In the genomic region with DNA sequence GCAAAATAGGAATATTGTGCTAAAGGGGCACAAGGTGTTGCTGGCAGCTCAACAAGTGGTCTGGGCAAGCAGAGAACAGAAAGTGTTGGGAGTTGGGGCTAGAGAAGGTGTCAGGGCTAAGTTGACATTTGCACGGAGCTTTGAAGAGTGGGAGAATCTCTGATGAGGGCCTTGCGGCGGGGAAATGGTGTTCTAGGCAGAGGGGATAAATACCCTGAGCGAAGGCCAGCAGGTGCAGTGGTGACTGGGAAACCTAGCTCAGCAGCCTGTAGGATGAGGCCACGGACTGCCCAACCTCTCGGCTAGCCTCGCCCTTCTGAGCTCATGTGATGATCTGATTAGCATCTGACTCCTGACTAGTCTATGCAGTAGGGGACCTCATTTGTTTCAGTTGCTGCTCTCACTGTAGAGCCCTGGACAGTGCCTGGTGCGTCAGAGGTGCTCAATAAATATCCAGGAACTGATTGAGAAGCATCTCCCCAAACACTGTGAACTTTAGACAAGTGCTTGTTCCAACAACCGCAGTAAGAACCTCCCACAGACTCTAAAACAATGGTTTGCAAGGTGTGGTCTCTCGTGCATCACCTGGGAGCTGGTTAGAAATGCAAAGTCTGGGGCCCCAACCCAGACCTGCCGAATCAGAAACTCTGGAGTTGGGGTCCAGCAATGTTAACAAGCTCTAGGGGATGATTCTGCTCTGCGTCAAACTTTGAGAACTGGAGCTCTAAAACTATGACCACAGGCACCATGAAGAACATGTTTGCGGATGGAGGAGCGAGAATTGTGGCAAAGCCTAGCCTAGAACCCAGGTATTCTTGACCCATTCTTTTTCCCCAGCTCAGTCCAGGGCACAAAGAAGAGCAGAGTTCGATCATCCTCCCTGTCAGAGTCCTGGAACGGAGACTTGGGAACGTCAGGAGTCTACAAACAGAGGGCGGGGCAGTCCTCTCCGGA, we compare ENCODE assay signal across 8 cellular contexts. TPM values are rescaled to one million over a fixed set of nuclear protein-coding genes. Genes with fewer than 3 reads are reported as not detected.
DNase-seq lines count a peak whose midpoint lies in the region; ATAC-seq and TF ChIP-seq lines count a peak whose summit lies in the region.

No MANE protein-coding gene starts in this region.

- H3K4me1 ChIP-seq in liver (ENCODE audit: control insufficient read depth in 4 of 4, insufficient read depth in 4 of 4, low read length in 3 of 4) (peaks cover 8 to 18% (median 10%) of the 10 kb centered on the region in 4 donors), transverse colon (peaks cover 22 to 45% (median 44%) of the 10 kb centered on the region in 4 donors)

- no peak overlapping the region for H3K9ac ChIP-seq in liver (ENCODE audit: low read depth in 1 of 2, low read length in 2 of 2)

- in situ Hi-C loops in transverse colon (cut with MboI; ENCODE audit: low pct_ligation_motif_present in 1 of 4, low pct_unique_long_range_greater_than_20kb in 1 of 4, low sequenced_read_pairs in 3 of 4) = no loop called here

- peak overlapping the region in 2 of 3 donors; percentile 4 to 69 for H3K4me3 ChIP-seq in liver (ENCODE audit: low read depth in 1 of 3, low read length in 3 of 3)
- peak overlapping the region in 2 of 4 donors; percentile 64 to 67 for H3K4me3 ChIP-seq in transverse colon

- no peak for TF ChIP-seq CTCF in liver (IDR thresholded peaks at IDR 0.05; ENCODE audit: low read depth, low read length, missing input control)
- no peak for TF ChIP-seq CTCF in transverse colon (IDR thresholded peaks at IDR 0.05)

- H3K36me3 ChIP-seq in liver (ENCODE audit: control insufficient read depth in 4 of 4, insufficient read depth in 3 of 4, low read depth in 1 of 4, low read length in 3 of 4) = no peaks in the 10 kb centered on the region
- H3K36me3 ChIP-seq in transverse colon = no peaks in the 10 kb centered on the region

- peak overlapping the region; percentile 60 for H3K4me3 Mint-ChIP-seq in stimulated activated naive CD8-positive, alpha-beta T cell treated with anti-CD3 and anti-CD28 coated beads, Interleukin-15, Interleukin-2, amounts not matched to agents 100 ng/mL and 50 ng/mL, for 24 hours
- peak overlapping the region; percentile 50 for H3K4me3 Mint-ChIP-seq in activated T-helper 17 cell treated with anti-CD3 and anti-CD28 coated beads, Interleukin-2, amount 50 U/mL, for 72 hours

- H3K27me3 Mint-ChIP-seq in stimulated activated naive CD8-positive, alpha-beta T cell treated with anti-CD3 and anti-CD28 coated beads, Interleukin-15, Interleukin-2, amounts not matched to agents 100 ng/mL and 50 ng/mL, for 24 hours = peaks cover 33% of the 10 kb centered on the region
- H3K27me3 Mint-ChIP-seq in activated T-helper 17 cell treated with anti-CD3 and anti-CD28 coated beads, Interleukin-2, amount 50 U/mL, for 72 hours = peaks cover 18% of the 10 kb centered on the region

- no peaks in the 10 kb centered on the region for H3K9me3 Mint-ChIP-seq in stimulated activated naive CD8-positive, alpha-beta T cell treated with anti-CD3 and anti-CD28 coated beads, Interleukin-15, Interleukin-2, amounts not matched to agents 100 ng/mL and 50 ng/mL, for 24 hours
- no peaks in the 10 kb centered on the region for H3K9me3 Mint-ChIP-seq in activated T-helper 17 cell treated with anti-CD3 and anti-CD28 coated beads, Interleukin-2, amount 50 U/mL, for 72 hours

- no peak for TF ChIP-seq RAD21 in liver (IDR thresholded peaks at IDR 0.05)

- 39% methylated on average over 19 of the region's 19 CpGs for WGBS in liver
- 36 to 55% methylated on average over 3 to 19 of the region's 19 CpGs for WGBS in transverse colon (ENCODE audit: low coverage in 1 of 2), 2 donors

- no peaks in the 10 kb centered on the region for H3K36me3 Mint-ChIP-seq in stimulated activated naive CD8-positive, alpha-beta T cell treated with anti-CD3 and anti-CD28 coated beads, Interleukin-15, Interleukin-2, amounts not matched to agents 100 ng/mL and 50 ng/mL, for 24 hours (ENCODE audit: low read depth)
- H3K36me3 Mint-ChIP-seq in activated T-helper 17 cell treated with anti-CD3 and anti-CD28 coated beads, Interleukin-2, amount 50 U/mL, for 72 hours (ENCODE audit: low read depth) = no peaks in the 10 kb centered on the region

- H3K27me3 ChIP-seq in liver (ENCODE audit: control insufficient read depth in 4 of 4, insufficient read depth in 4 of 4, low read length in 3 of 4) = peaks cover 0 to 10% (median 2%) of the 10 kb centered on the region in 4 donors
- H3K27me3 ChIP-seq in transverse colon = peaks cover 21% of the 10 kb centered on the region

- no peak for TF ChIP-seq EP300 in transverse colon (IDR thresholded peaks at IDR 0.05; ENCODE audit: low read depth)

- no peak for ATAC-seq in stimulated activated naive CD8-positive, alpha-beta T cell treated with anti-CD3 and anti-CD28 coated beads, Interleukin-15, Interleukin-2, amounts not matched to agents 100 U/mL and 50 U/mL, for 24 hours
- no peak for ATAC-seq in activated T-helper 17 cell treated with anti-CD3 and anti-CD28 coated beads, Interleukin-2, amount 50 U/mL, for 72 hours (replicated peaks)

- H3K27ac ChIP-seq in liver (ENCODE audit: low read depth in 1 of 2, low read length in 2 of 2) (no peak overlapping the region), transverse colon (peak overlapping the region; percentile 27 to 75 (median 70))

- no peak overlapping the region for H3K27ac Mint-ChIP-seq in stimulated activated naive CD8-positive, alpha-beta T cell treated with anti-CD3 and anti-CD28 coated beads, Interleukin-15, Interleukin-2, amounts not matched to agents 100 ng/mL and 50 ng/mL, for 24 hours
- peak overlapping the region; percentile 35 for H3K27ac Mint-ChIP-seq in activated T-helper 17 cell treated with anti-CD3 and anti-CD28 coated beads, Interleukin-2, amount 50 U/mL, for 72 hours

- intact Hi-C loops in transverse colon (cut with DNase I; ENCODE audit: low total_unique reads) = no loop called here

- H3K9me3 ChIP-seq in liver (ENCODE audit: control insufficient read depth in 4 of 4, low read length in 3 of 4) = no peaks in the 10 kb centered on the region
- H3K9me3 ChIP-seq in transverse colon = no peaks in the 10 kb centered on the region

- TF ChIP-seq POLR2A in transverse colon (IDR thresholded peaks at IDR 0.05) = no peak

- DNase-seq in stimulated activated naive CD8-positive, alpha-beta T cell treated with anti-CD3 and anti-CD28 coated beads, Interleukin-15, Interleukin-2, amounts not matched to agents 100 U/mL and 50 U/mL, for 24 hours = no peak
- DNase-seq in transverse colon (no peak), H4 (ENCODE audit: low spot score) (no peak), SIG-M5 (lab: John Stamatoyannopoulos, UW) (no peak)
- DNase-seq in stimulated activated CD4-positive, alpha-beta T cell treated with anti-CD3 and anti-CD28 coated beads, Interleukin-4, amount 100 ng/mL, for 4 hours = no peak

- H3K4me1 Mint-ChIP-seq in stimulated activated naive CD8-positive, alpha-beta T cell treated with anti-CD3 and anti-CD28 coated beads, Interleukin-15, Interleukin-2, amounts not matched to agents 100 ng/mL and 50 ng/mL, for 24 hours (ENCODE audit: low read depth) = peaks cover 6% of the 10 kb centered on the region
- no peaks in the 10 kb centered on the region for H3K4me1 Mint-ChIP-seq in activated T-helper 17 cell treated with anti-CD3 and anti-CD28 coated beads, Interleukin-2, amount 50 U/mL, for 72 hours

TF ChIP-seq in liver, 16 proteins besides CTCF, POLR2A, EP300 and RAD21:
- TF ChIP-seq FOXA1 (IDR thresholded peaks at IDR 0.05) = no peak

RNA-seq across cellular contexts. Expression of a gene that starts 0.9 kb away (rescaled TPM):
- total RNA-seq in activated T-helper 17 cell treated with anti-CD3 and anti-CD28 coated beads, Interleukin-2, amount 50 U/mL, for 72 hours = under 1 TPM; 0.11 to 0.26 TPM
- under 1 TPM; 0.08 to 0.09 TPM for total RNA-seq in liver
- polyA plus RNA-seq in liver = under 1 TPM in 1 of 2 donors, not detected in 1; 0.02 TPM
- total RNA-seq in transverse colon = 1 to 10 TPM in 1 of 4 donors, under 1 TPM in 1, not detected in 2; 0.14 to 4.1 TPM
- total RNA-seq in H4 (2014; rRNA removed; shearing (Covaris generic)) = 0.35 and 0.45 TPM in 2 replicates

Comparison
In these comparisons a context has a peak if more than half of its experiments do, and no peak if none do; other contexts are left out.
1. H3K27ac ChIP-seq: peak in transverse colon (4 of 4); none in liver (0 of 2).